In genomic region chr9:38227061-38227540, GRCh38 we compare ENCODE assay signal across 8 cellular contexts.
DNase-seq lines count a peak whose midpoint lies in the region; ATAC-seq and TF ChIP-seq lines count a peak whose summit lies in the region.

No MANE protein-coding gene starts in this region.

- H3K79me2 ChIP-seq in hepatocyte, result no peaks in the 10 kb centered on the region

- intact Hi-C loops in activated naive CD4-positive, alpha-beta T cell treated with anti-CD3 and anti-CD28 coated beads for 36 hours (cut with micrococcal nuclease), result loop anchor here (5.0 to 10.0 kb wide), 3 partner anchors 48 to 325 kb away; partner anchors contain the start of gene SLC25A51

- H3K4me1 ChIP-seq in BLaER1 treated with 17β-estradiol and CSF1 and Interleukin-3, amounts not matched to agents 10 nM and 100 nM, result peaks cover 23 to 57% (median 52%) of the 10 kb centered on the region in 10 experiments
- H3K4me1 ChIP-seq in SJSA1 (replicated peaks) (peaks cover 14% of the 10 kb centered on the region), hepatocyte (ENCODE audit: insufficient read depth) (peaks cover 13% of the 10 kb centered on the region)

- no peaks in the 10 kb centered on the region for H3K9me3 Mint-ChIP-seq in activated naive CD4-positive, alpha-beta T cell treated with anti-CD3 and anti-CD28 coated beads for 36 hours

- peak overlapping the region in 9 of 11 experiments; percentile 38 to 66 (median 56); a peak in 15 of 22 replicates for H3K27ac ChIP-seq in BLaER1 treated with 17β-estradiol and CSF1 and Interleukin-3, amounts not matched to agents 10 nM and 100 nM
- H3K27ac ChIP-seq in SJSA1, result peak overlapping the region; percentile 82
- peak overlapping the region; percentile 59 for H3K27ac ChIP-seq in hepatocyte

- peak overlapping the region in 8 of 10 experiments; percentile 18 to 60 (median 44); a peak in 12 of 20 replicates for H3K4me3 ChIP-seq in BLaER1 treated with 17β-estradiol and CSF1 and Interleukin-3, amounts not matched to agents 10 nM and 100 nM
- H3K4me3 ChIP-seq in NB4 (ENCODE audit: low read depth, low read length), result no peak overlapping the region
- H3K4me3 ChIP-seq in SJSA1, result peak overlapping the region; percentile 10
- no peak overlapping the region for H3K4me3 ChIP-seq in hepatocyte

- no peaks in the 10 kb centered on the region for H3K9me3 ChIP-seq in BLaER1 treated with 17β-estradiol and CSF1 and Interleukin-3, amounts not matched to agents 10 nM and 100 nM (replicated peaks in 1 of 11)
- H3K9me3 ChIP-seq in SJSA1 (replicated peaks), result no peaks in the 10 kb centered on the region
- H3K9me3 ChIP-seq in hepatocyte (ENCODE audit: low read depth), result no peaks in the 10 kb centered on the region

- peak; percentile 65 for DNase-seq in NB4 (ENCODE audit: low read depth)
- peak; percentile 76 to 91 for DNase-seq in SJSA1 (ENCODE audit: low read depth in 1 of 2, low spot score in 2 of 2)
- DNase-seq in activated naive CD4-positive, alpha-beta T cell treated with anti-CD3 and anti-CD28 coated beads for 36 hours, result peak; percentile 86
- DNase-seq in hepatocyte (ENCODE audit: low spot score), result peak; percentile 90
- peak in 3 of 4 experiments; percentile 21 to 58 (median 37) for DNase-seq in stimulated activated CD4-positive, alpha-beta T cell treated with anti-CD3 and anti-CD28 coated beads, Interleukin-1b, Interleukin-23, amount 100 ng/mL, for 24 hours (ENCODE audit: low read depth in 4 of 4, low spot score in 1 of 4)

- H3K4me2 ChIP-seq in BLaER1 treated with 17β-estradiol and CSF1 and Interleukin-3, amounts not matched to agents 10 nM and 100 nM, result peak overlapping the region; percentile 77 to 95 (median 91)
- H3K4me2 ChIP-seq in hepatocyte, result peak overlapping the region; percentile 67

- no peak for TF ChIP-seq CTCF in NB4 (IDR thresholded peaks at IDR 0.05; ENCODE audit: low read depth, low read length)
- TF ChIP-seq CTCF in hepatocyte (IDR thresholded peaks at IDR 0.05; ENCODE audit: poor library complexity), result no peak

- CTCF ChIA-PET in activated naive CD4-positive, alpha-beta T cell treated with anti-CD3 and anti-CD28 coated beads for 36 hours (lab: Charles Lee), result interaction anchor here (1.3 kb wide), 1 partner anchor 9 kb away, joined by 4 read pairs; no protein-coding TSS in a partner anchor

- H3K27ac Mint-ChIP-seq in activated naive CD4-positive, alpha-beta T cell treated with anti-CD3 and anti-CD28 coated beads for 36 hours, result peak overlapping the region; percentile 13

- ATAC-seq in GM21360 (IDR thresholded peaks at IDR 0.05; ENCODE audit: unreplicated experiment) (peak; percentile 77), HG02840 (IDR thresholded peaks at IDR 0.05; ENCODE audit: low FRiP score, unreplicated experiment) (no peak)

- no peaks in the 10 kb centered on the region for H3K27me3 Mint-ChIP-seq in activated naive CD4-positive, alpha-beta T cell treated with anti-CD3 and anti-CD28 coated beads for 36 hours (ENCODE audit: low read depth)

- H3K4me3 Mint-ChIP-seq in activated naive CD4-positive, alpha-beta T cell treated with anti-CD3 and anti-CD28 coated beads for 36 hours, result peak overlapping the region; percentile 61

- H3K36me3 Mint-ChIP-seq in activated naive CD4-positive, alpha-beta T cell treated with anti-CD3 and anti-CD28 coated beads for 36 hours (ENCODE audit: low read depth), result no peaks in the 10 kb centered on the region

- H4K20me1 ChIP-seq in BLaER1 treated with 17β-estradiol and CSF1 and Interleukin-3, amounts not matched to agents 10 nM and 100 nM, result peaks cover 0 to 6% (median 0%) of the 10 kb centered on the region in 11 experiments; a peak in 2 of 22 replicates
- H4K20me1 ChIP-seq in hepatocyte (ENCODE audit: insufficient read depth, poor library complexity, severe bottlenecking), result no peaks in the 10 kb centered on the region

- H3K27me3 ChIP-seq in BLaER1 treated with 17β-estradiol and CSF1 and Interleukin-3, amounts not matched to agents 10 nM and 100 nM, result no peaks in the 10 kb centered on the region
- H3K27me3 ChIP-seq in SJSA1 (replicated peaks), result no peaks in the 10 kb centered on the region
- H3K27me3 ChIP-seq in hepatocyte, result no peaks in the 10 kb centered on the region

- no peak for TF ChIP-seq POLR2A in NB4 (IDR thresholded peaks at IDR 0.05; ENCODE audit: extremely low read depth, insufficient read length)

- H3K9me2 ChIP-seq in hepatocyte (replicated peaks; ENCODE audit: insufficient read depth), result no peaks in the 10 kb centered on the region

- H3K36me3 ChIP-seq in BLaER1 treated with 17β-estradiol and CSF1 and Interleukin-3, amounts not matched to agents 10 nM and 100 nM, result no peaks in the 10 kb centered on the region
- no peaks in the 10 kb centered on the region for H3K36me3 ChIP-seq in SJSA1
- no peaks in the 10 kb centered on the region for H3K36me3 ChIP-seq in hepatocyte (replicated peaks; ENCODE audit: insufficient read depth, low read depth)

- WGBS in hepatocyte (ENCODE audit: low lambda C conversion rate, missing lambda C conversion rate), result 9% methylated on average over 6 of the region's 12 CpGs

- no peak overlapping the region for H2AFZ ChIP-seq in hepatocyte

- peaks cover 18% of the 10 kb centered on the region for H3K4me1 Mint-ChIP-seq in activated naive CD4-positive, alpha-beta T cell treated with anti-CD3 and anti-CD28 coated beads for 36 hours (ENCODE audit: low read depth)

- peak overlapping the region in 9 of 11 experiments; percentile 12 to 51 (median 35); a peak in 10 of 22 replicates for H3K9ac ChIP-seq in BLaER1 treated with 17β-estradiol and CSF1 and Interleukin-3, amounts not matched to agents 10 nM and 100 nM

Comparison
In these comparisons a context has a peak if more than half of its experiments do, and no peak if none do; other contexts are left out.
1. H3K4me3 ChIP-seq: peak in BLaER1 treated with 17β-estradiol and CSF1 and Interleukin-3, amounts not matched to agents 10 nM and 100 nM (8 of 10) and SJSA1 (single experiment); none in NB4 (single experiment) and hepatocyte (single experiment).
2. DNase-seq: peak in every context shown above with its lines; median percentile 90 in hepatocyte; 86 in activated naive CD4-positive, alpha-beta T cell treated with anti-CD3 and anti-CD28 coated beads for 36 hours; 84 in SJSA1; 65 in NB4; 37 in stimulated activated CD4-positive, alpha-beta T cell treated with anti-CD3 and anti-CD28 coated beads, Interleukin-1b, Interleukin-23, amount 100 ng/mL, for 24 hours.
3. Peak in every context shown above with its lines, with median percentiles within 50 percentile points of each other: H3K27ac ChIP-seq.